In the genomic region with DNA sequence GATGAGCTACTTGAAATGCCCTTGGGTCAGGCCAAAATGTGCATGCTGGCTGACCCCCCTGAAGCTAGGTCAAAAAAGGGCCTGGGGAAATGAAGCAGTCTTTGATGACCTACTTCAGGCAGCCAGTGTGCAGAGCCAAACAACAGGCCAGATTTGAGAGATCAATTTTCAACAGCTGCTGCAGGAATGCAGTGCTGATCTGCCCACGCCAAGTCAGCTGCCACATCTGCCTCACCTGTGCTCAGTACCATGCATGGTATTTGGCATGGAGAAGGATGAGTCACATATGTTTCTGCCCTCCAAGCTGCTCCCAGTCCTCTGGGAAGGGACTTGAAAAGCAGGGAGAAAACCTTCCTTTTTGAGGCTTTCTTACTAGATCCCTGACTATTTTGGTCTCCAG, we compare ENCODE assay signal across 20 cellular contexts. TPM values are rescaled to one million over a fixed set of nuclear protein-coding genes. Genes with fewer than 3 reads are reported as not detected.
DNase-seq lines count a peak whose midpoint lies in the region; ATAC-seq and TF ChIP-seq lines count a peak whose summit lies in the region.
"Had no signal": no experiment of that assay in that cellular context is flagged by ENCODE, and none has a peak within 500 bp of the region (broad histone marks: within the 10 kb centered on the region; RNA-seq: fewer than 3 reads in every experiment).

No MANE protein-coding gene starts in this region.

- TF ChIP-seq CTCF in astrocyte of the spinal cord (IDR thresholded peaks at IDR 0.05; ENCODE audit: low read depth, low read length) = no peak

- H3K4me3 ChIP-seq in astrocyte of the spinal cord (ENCODE audit: low read depth, low read length) = no peak overlapping the region
- H3K4me3 ChIP-seq: gastroesophageal sphincter, GM23338, right atrium auricular region had no signal

- in situ Hi-C loops in astrocyte of the spinal cord (cut with HindIII; ENCODE audit: low sequenced_read_pairs) = no loop called here

- ATAC-seq in GM18907 (IDR thresholded peaks at IDR 0.05; ENCODE audit: unreplicated experiment) = no peak
- ATAC-seq: gastroesophageal sphincter, GM23338 had no signal

- DNase-seq in DMS 273 treated with DMSO at 0.1 percent for 48 hours (lab: John Stamatoyannopoulos, UW) (peak; percentile 6), M059J (ENCODE audit: low read depth) (peak; percentile 48), astrocyte of the spinal cord (ENCODE audit: low read depth, low spot score) (peak; percentile 14), left kidney (ENCODE audit: low read depth, low spot score) (peak; percentile 7), NCI-H345 (lab: John Stamatoyannopoulos, UW) (no peak), NCI-H1417 (lab: John Stamatoyannopoulos, UW) (no peak), NCI-H187 treated with DMSO at 0.1 percent for 48 hours (lab: John Stamatoyannopoulos, UW) (no peak)
- DNase-seq: activated CD4-positive, alpha-beta T cell treated with anti-CD3 and anti-CD28 coated beads for 1 hour; islet precursor cell; Karpas-422; NCI-H2171 treated with DMSO at 0.1 percent for 48 hours; OCI-M1; stimulated activated CD4-positive, alpha-beta T cell treated with anti-CD3 and anti-CD28 coated beads, Interleukin-4, amount 100 ng/mL, for 4 hours; stimulated activated naive CD4-positive, alpha-beta T cell had no signal

RNA-seq across cellular contexts. Expression of gene MTNR1B, which starts 35.8 kb away (rescaled TPM):
- not detected in 2 replicates for total RNA-seq in M059J (2014; rRNA removed; shearing (Covaris generic))
- total RNA-seq: B cell; gastroesophageal sphincter; GM23338; right atrium auricular region; T-helper 1 cell treated with Interleukin-12 subunit alpha and Interleukin-12 subunit beta and Interleukin-4 antibody, amounts not matched to agents 30 ng/mL and 1 ng/mL, for 36 hours had no signal

Comparison
In these comparisons a context has a peak if more than half of its experiments do, and no peak if none do; other contexts are left out.
1. DNase-seq: peak in DMS 273 treated with DMSO at 0.1 percent for 48 hours (single experiment), M059J (single experiment), astrocyte of the spinal cord (single experiment) and left kidney (single experiment); none in NCI-H345 (single experiment), NCI-H1417 (0 of 3) and NCI-H187 treated with DMSO at 0.1 percent for 48 hours (single experiment).